19 cellular contexts compared by ENCODE assay signal in the genomic region with DNA sequence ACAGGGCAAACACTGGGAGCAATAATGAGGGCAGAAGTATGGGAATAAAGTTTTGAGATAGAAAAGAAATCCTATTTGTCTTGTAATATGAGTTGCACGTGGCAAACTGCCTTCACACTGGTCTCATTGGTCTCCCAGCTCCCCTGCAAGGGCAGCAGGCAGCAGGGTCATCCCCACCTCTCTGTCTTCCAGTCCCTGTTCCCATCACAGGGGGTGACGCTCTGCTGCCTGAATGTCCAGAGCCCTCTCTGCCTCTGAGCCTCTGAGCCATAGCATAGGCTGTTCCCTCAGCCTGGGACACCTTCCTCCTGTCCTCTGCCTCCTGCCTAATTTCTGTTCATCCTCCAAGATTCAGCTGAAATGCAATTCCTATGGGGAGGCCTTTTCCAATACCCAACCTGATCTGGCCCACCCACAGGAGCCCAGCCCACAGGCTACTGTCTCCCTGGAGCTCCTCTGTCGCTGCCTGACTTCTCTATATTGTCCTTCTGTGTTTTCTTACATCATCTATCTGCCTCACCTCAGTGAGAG. TPM values are rescaled to one million over a fixed set of nuclear protein-coding genes. Genes with fewer than 3 reads are reported as not detected.
DNase-seq lines count a peak whose midpoint lies in the region; ATAC-seq and TF ChIP-seq lines count a peak whose summit lies in the region.
"Had no signal": no experiment of that assay in that cellular context is flagged by ENCODE, and none has a peak within 500 bp of the region (broad histone marks: within the 10 kb centered on the region; RNA-seq: fewer than 3 reads in every experiment).

No MANE protein-coding gene starts in this region.

- H3F3A ChIP-seq in Loucy (ENCODE audit: low read depth), result no peaks in the 10 kb centered on the region

- H3K27me3 Mint-ChIP-seq in endodermal cell (ENCODE audit: insufficient read depth), result peaks cover 75% of the 10 kb centered on the region

- H3K4me1 Mint-ChIP-seq in endodermal cell, result no peaks in the 10 kb centered on the region

- no peak for ATAC-seq in HG02642 (IDR thresholded peaks at IDR 0.05; ENCODE audit: poor library complexity, unreplicated experiment)

- H3K9me3 ChIP-seq in Loucy (ENCODE audit: insufficient read depth, low read depth, low read length) (no peaks in the 10 kb centered on the region), endodermal cell (ENCODE audit: control insufficient read depth, low read length) (peaks cover 6% of the 10 kb centered on the region), spleen (peaks cover 0 to 16% (median 6%) of the 10 kb centered on the region in 8 donors)

- H3K36me3 ChIP-seq in H7 (replicated peaks; ENCODE audit: control insufficient read depth, insufficient read depth, low read length), result no peaks in the 10 kb centered on the region
- peaks cover 3% of the 10 kb centered on the region; the same call in 1 of the 2 replicates for H3K36me3 ChIP-seq in Loucy (ENCODE audit: insufficient read depth, low read length)
- H3K36me3 ChIP-seq in endodermal cell (ENCODE audit: control insufficient read depth, insufficient read depth, low read length), result no peaks in the 10 kb centered on the region
- H3K36me3 ChIP-seq in spleen, result peaks cover 0 to 31% (median 0%) of the 10 kb centered on the region in 6 donors

- H3K4me3 ChIP-seq in H7 (ENCODE audit: insufficient read depth, low read depth, low read length) (no peak overlapping the region), Loucy (ENCODE audit: low read length, poor library complexity, severe bottlenecking) (peak overlapping the region; percentile 52), endodermal cell (ENCODE audit: low read length) (no peak overlapping the region), spleen (no peak overlapping the region)

- H3K27ac Mint-ChIP-seq in endodermal cell, result no peak overlapping the region

- H3K79me2 ChIP-seq in Loucy (ENCODE audit: insufficient read depth, low read length), result no peaks in the 10 kb centered on the region

- H3K36me3 Mint-ChIP-seq in endodermal cell (ENCODE audit: low read depth), result peaks cover 3% of the 10 kb centered on the region

- H3K4me3 Mint-ChIP-seq in endodermal cell, result no peak overlapping the region

- intact Hi-C loops in spleen (cut with DNase I; ENCODE audit: low total_unique reads), result no loop called here

- WGBS in endodermal cell (ENCODE audit: insufficient coverage in 1 of 2, insufficient read length in 1 of 2), 2 experiments, result 76 to 83% methylated on average over 1 to 3 of the region's 3 CpGs
- WGBS in spleen, 5 donors, result 79 to 91% (median 88%) methylated on average over 3 of the region's 3 CpGs

- H3K4me1 ChIP-seq in Loucy (ENCODE audit: insufficient read depth, low read length, poor library complexity, severe bottlenecking) (peaks cover 21% of the 10 kb centered on the region), endodermal cell (ENCODE audit: control insufficient read depth, insufficient read depth, low read length) (no peaks in the 10 kb centered on the region), spleen (peaks cover 0 to 7% (median 2%) of the 10 kb centered on the region in 6 donors)

- TF ChIP-seq CTCF in Loucy (conservative IDR thresholded peaks at IDR 0.05; ENCODE audit: low read length) (no peak), endodermal cell (conservative IDR thresholded peaks at IDR 0.05) (no peak), spleen (IDR thresholded peaks at IDR 0.05 in 8 of 11, conservative IDR thresholded peaks at IDR 0.05 in 3 of 11) (no peak)

- H3K27me3 ChIP-seq in H7 (ENCODE audit: control insufficient read depth, insufficient read depth, low read length) (peaks cover 8% of the 10 kb centered on the region), Loucy (ENCODE audit: insufficient read depth, low read length, poor library complexity, severe bottlenecking) (no peaks in the 10 kb centered on the region), endodermal cell (ENCODE audit: control insufficient read depth, insufficient read depth, low read length, poor library complexity, severe bottlenecking) (peaks cover 75% of the 10 kb centered on the region), spleen (replicated peaks in 1 of 7) (peaks cover 0 to 13% (median 0%) of the 10 kb centered on the region in 7 donors)

- H3K27ac ChIP-seq in endodermal cell (ENCODE audit: low read depth, low read length), result no peak overlapping the region
- H3K27ac ChIP-seq in spleen, result no peak overlapping the region
- H3K27ac ChIP-seq: RWPE1 had no signal

- no peaks in the 10 kb centered on the region for H3K9me2 ChIP-seq in Loucy (replicated peaks; ENCODE audit: low read depth, low read length)

- peak overlapping the region; percentile 26 for H3K9ac ChIP-seq in Loucy (ENCODE audit: low read depth, low read length, poor library complexity, severe bottlenecking)
- no peak overlapping the region for H3K9ac ChIP-seq in endodermal cell (ENCODE audit: extremely low read depth, low read length, poor library complexity, severe bottlenecking)

- DNase-seq in H7 (peak; percentile 2), endodermal cell (peak; percentile 39), spleen (peak; percentile 40), NCI-H748 (lab: John Stamatoyannopoulos, UW; ENCODE audit: unreplicated experiment) (no peak), DMS153 (lab: John Stamatoyannopoulos, UW) (no peak)
- DNase-seq: AML-193, COR-L47, DMS 273 treated with DMSO at 0.1 percent for 48 hours, GDM1, HCEC 1CT, NCI-H1092 treated with DMSO at 0.1 percent for 48 hours, NCI-H2081, NCI-H510A, NCI-H774 had no signal

- peaks cover 14% of the 10 kb centered on the region for H3K9me3 Mint-ChIP-seq in endodermal cell

- TF ChIP-seq POLR2A in spleen (IDR thresholded peaks at IDR 0.05), result no peak

- H2AFZ ChIP-seq in Loucy (ENCODE audit: low read length), result no peak overlapping the region

- H4K20me1 ChIP-seq in Loucy (ENCODE audit: insufficient read depth, low read length, poor library complexity, severe bottlenecking), result no peaks in the 10 kb centered on the region

- H3K4me2 ChIP-seq in Loucy (ENCODE audit: low read depth, low read length, poor library complexity, severe bottlenecking), result peak overlapping the region; percentile 65

RNA-seq across cellular contexts. Expression of a gene that starts 12.1 kb away (rescaled TPM):
- total RNA-seq in H7 (2014; rRNA removed; shearing (Covaris generic)), result 0.11 TPM in 1 of 2 replicates, not detected in the other
- total RNA-seq in endodermal cell (under 1 TPM; 0.37 to 0.51 TPM), spleen (1 to 10 TPM in 1 of 7 donors, under 1 TPM in 6; 0.17 to 1.1 (median 0.57) TPM)
- 2.0 TPM for polyA plus RNA-seq in endodermal cell (2013, experiment 1 of 2)
- polyA plus RNA-seq in endodermal cell (2013, experiment 2 of 2), result 1.7 TPM
- polyA plus RNA-seq in spleen, result under 1 TPM; 0.06 to 0.29 (median 0.20) TPM
- total RNA-seq: Daoy had no signal

RNA-seq across cellular contexts. Expression of a gene that starts 26.7 kb away (rescaled TPM):
- total RNA-seq in H7 (2014; rRNA removed; shearing (Covaris generic)), result not detected in 2 replicates
- not detected for total RNA-seq in endodermal cell
- under 0.01 TPM for polyA plus RNA-seq in endodermal cell (2013, experiment 1 of 2)
- polyA plus RNA-seq in endodermal cell (2013, experiment 2 of 2), result under 0.01 TPM
- total RNA-seq in spleen, result not detected
- polyA plus RNA-seq in spleen, result not detected
- total RNA-seq: Daoy, LHCN-M2 had no signal

Comparison
In these comparisons a context has a peak if more than half of its experiments do, and no peak if none do; other contexts are left out.
1. DNase-seq: peak in H7 (single experiment), endodermal cell (single experiment) and spleen (single experiment); none in NCI-H748 (single experiment) and DMS153 (single experiment).